ENCODE assay signal across 8 cellular contexts in genomic region chr1:4652631-4653327, GRCh38. TPM values are rescaled to one million over a fixed set of nuclear protein-coding genes. Genes with fewer than 3 reads are reported as not detected.
DNase-seq lines count a peak whose midpoint lies in the region; ATAC-seq and TF ChIP-seq lines count a peak whose summit lies in the region.

No MANE protein-coding gene starts in this region.

- H3K9me3 ChIP-seq in right lobe of liver: no peaks in the 10 kb centered on the region

- ATAC-seq in right lobe of liver (peak; percentile 83 to 94 (median 90)), HG02970 (IDR thresholded peaks at IDR 0.05; ENCODE audit: low FRiP score, unreplicated experiment) (no peak), HG03442 (IDR thresholded peaks at IDR 0.05; ENCODE audit: unreplicated experiment) (no peak)

- WGBS in right lobe of liver (ENCODE audit: insufficient coverage, low coverage, low lambda C conversion rate, missing lambda C conversion rate): 2% methylated on average over 7 of the region's 31 CpGs

- H3K27me3 ChIP-seq in right lobe of liver: peaks cover 0 to 12% of the 10 kb centered on the region in 2 donors

- H3K4me1 ChIP-seq in right lobe of liver: peaks cover 0 to 6% (median 0%) of the 10 kb centered on the region in 4 donors

- peak; percentile 94 for TF ChIP-seq CTCF in GM12875 (IDR thresholded peaks at IDR 0.05; ENCODE audit: borderline replicate concordance, insufficient read depth, low read depth, low read length)
- peak; percentile 66 to 99 (median 97) for TF ChIP-seq CTCF in right lobe of liver (IDR thresholded peaks at IDR 0.05)

- H3K4me3 ChIP-seq in GM12875 (ENCODE audit: low read depth, low read length) (no peak overlapping the region), right lobe of liver (no peak overlapping the region)

- no peak overlapping the region for H3K27ac ChIP-seq in caudate nucleus (ENCODE audit: low read depth, low read length)
- no peak overlapping the region for H3K27ac ChIP-seq in right lobe of liver

- peak; percentile 7 for DNase-seq in KG1 (lab: John Stamatoyannopoulos, UW)
- peak; percentile 74 for DNase-seq in activated CD4-positive, CD25-positive, alpha-beta regulatory T cell treated with anti-CD3 and anti-CD28 coated beads, Interleukin-2, amount 50 U/mL, for 72 hours
- DNase-seq in caudate nucleus (lab: John Stamatoyannopoulos, UW): peak in 49 of 61 donors; percentile 12 to 76 (median 47)
- peak; percentile 61 to 70 (median 62) for DNase-seq in right lobe of liver
- peak; percentile 26 for DNase-seq in stimulated activated CD8-positive, alpha-beta memory T cell treated with anti-CD3 and anti-CD28 coated beads, Interleukin-12 subunit alpha, Interleukin-12 subunit beta, amount 100 ng/mL, for 24 hours (ENCODE audit: extremely low read depth)

- intact Hi-C loops in right lobe of liver (cut with DNase I): no loop called here

- TF ChIP-seq POLR2A in right lobe of liver (IDR thresholded peaks at IDR 0.05): no peak

- H3K36me3 ChIP-seq in right lobe of liver: no peaks in the 10 kb centered on the region

RNA-seq across cellular contexts. Expression of gene AJAP1, which starts 1.6 kb away (rescaled TPM):
- total RNA-seq in right lobe of liver: under 1 TPM; 0.06 to 0.35 (median 0.13) TPM

Comparison
In these comparisons a context has a peak if more than half of its experiments do, and no peak if none do; other contexts are left out.
1. DNase-seq: peak in every context shown above with its lines; median percentile 74 in activated CD4-positive, CD25-positive, alpha-beta regulatory T cell treated with anti-CD3 and anti-CD28 coated beads, Interleukin-2, amount 50 U/mL, for 72 hours; 62 in right lobe of liver; 47 in caudate nucleus; 26 in stimulated activated CD8-positive, alpha-beta memory T cell treated with anti-CD3 and anti-CD28 coated beads, Interleukin-12 subunit alpha, Interleukin-12 subunit beta, amount 100 ng/mL, for 24 hours; 7 in KG1.
2. ATAC-seq: peak in right lobe of liver (4 of 4); none in HG02970 (single experiment) and HG03442 (single experiment).